In genomic region chr10:43173120-43173519, GRCh38 we compare ENCODE assay signal across 24 cellular contexts. TPM values are rescaled to one million over a fixed set of nuclear protein-coding genes. Genes with fewer than 3 reads are reported as not detected.
DNase-seq lines count a peak whose midpoint lies in the region; ATAC-seq and TF ChIP-seq lines count a peak whose summit lies in the region.
"Had no signal": no experiment of that assay in that cellular context is flagged by ENCODE, and none has a peak within 500 bp of the region (broad histone marks: within the 10 kb centered on the region; RNA-seq: fewer than 3 reads in every experiment).

No MANE protein-coding gene starts in this region.

- no peaks in the 10 kb centered on the region for H3K27me3 ChIP-seq in CD4-positive, alpha-beta T cell (ENCODE audit: control insufficient read depth, insufficient read depth, low read length)
- no peaks in the 10 kb centered on the region for H3K27me3 ChIP-seq in gastroesophageal sphincter
- H3K27me3 ChIP-seq: tibial nerve had no signal

- POLR2A ChIA-PET in CD4-positive, alpha-beta T cell (lab: Charles Lee) = interaction anchor here (1.9 kb wide), 1 partner anchor 35 kb away, joined by 8 read pairs; the partner anchor contains the start of gene CSGALNACT2
- POLR2A ChIA-PET in activated CD8-positive, alpha-beta T cell treated with anti-CD3 and anti-CD28 coated beads, Interleukin-2, amount 10 ng/mL, durations not matched to agents 7 days and 5 days (lab: Charles Lee) = interaction anchor here (1.7 kb wide), 1 partner anchor 35 kb away, joined by 7 read pairs; the partner anchor contains the start of gene CSGALNACT2

- H3K36me3 ChIP-seq in gastroesophageal sphincter = peaks cover 0 to 92% of the 10 kb centered on the region in 2 donors

- 67 to 80% methylated on average over 1 of the region's 1 CpG for WGBS in gastroesophageal sphincter (ENCODE audit: low coverage in 1 of 2), 2 donors

- H3K4me1 Mint-ChIP-seq in T-helper 1 cell treated with Interleukin-12 subunit alpha and Interleukin-12 subunit beta and Interleukin-4 antibody, amounts not matched to agents 30 μg/mL and 1 μg/mL, for 36 hours (ENCODE audit: low read depth) = peaks cover 15% of the 10 kb centered on the region
- peaks cover 21% of the 10 kb centered on the region for H3K4me1 Mint-ChIP-seq in CD4-positive, alpha-beta T cell (ENCODE audit: low read depth)
- peaks cover 22% of the 10 kb centered on the region for H3K4me1 Mint-ChIP-seq in activated CD8-positive, alpha-beta T cell treated with anti-CD3 and anti-CD28 coated beads, Interleukin-2, amount 10 ng/mL, durations not matched to agents 7 days and 5 days (ENCODE audit: low read depth)
- H3K4me1 Mint-ChIP-seq: nephron had no signal

- no peak for TF ChIP-seq POLR2A in gastroesophageal sphincter (IDR thresholded peaks at IDR 0.05)

- intact Hi-C loops in CD4-positive, alpha-beta T cell (cut with DNase I, micrococcal nuclease) = no loop called here

- peaks cover 65% of the 10 kb centered on the region for H3K36me3 Mint-ChIP-seq in T-helper 1 cell treated with Interleukin-12 subunit alpha and Interleukin-12 subunit beta and Interleukin-4 antibody, amounts not matched to agents 30 μg/mL and 1 μg/mL, for 36 hours (ENCODE audit: low read depth)
- peaks cover 97% of the 10 kb centered on the region for H3K36me3 Mint-ChIP-seq in CD4-positive, alpha-beta T cell (ENCODE audit: low read depth)
- H3K36me3 Mint-ChIP-seq in activated CD8-positive, alpha-beta T cell treated with anti-CD3 and anti-CD28 coated beads, Interleukin-2, amount 10 ng/mL, durations not matched to agents 7 days and 5 days (ENCODE audit: low read depth) = peaks cover 84% of the 10 kb centered on the region

- TF ChIP-seq EP300 in gastroesophageal sphincter (IDR thresholded peaks at IDR 0.05) = no peak

- no peak for TF ChIP-seq CTCF in CD4-positive, alpha-beta T cell (IDR thresholded peaks at IDR 0.05)
- no peak for TF ChIP-seq CTCF in gastroesophageal sphincter (IDR thresholded peaks at IDR 0.05)

- DNase-seq in T-helper 1 cell (no peak), NCI-H187 treated with DMSO at 0.1 percent for 48 hours (lab: John Stamatoyannopoulos, UW) (no peak), NCI-H526 treated with DMSO at 0.1 percent for 48 hours (lab: John Stamatoyannopoulos, UW) (no peak)
- DNase-seq in CD4-positive, alpha-beta T cell = no peak
- DNase-seq in activated CD8-positive, alpha-beta T cell treated with anti-CD3 and anti-CD28 coated beads, Interleukin-2, amount 10 ng/mL, durations not matched to agents 7 days and 5 days = no peak
- DNase-seq: 8988T; activated naive CD4-positive, alpha-beta T cell treated with Interleukin-2 at 50 U/mL for 16 hours; activated T-cell treated with anti-CD3 and anti-CD28 coated beads, Interleukin-2, amount 50 U/mL, for 48 hours; anterior cingulate cortex; DMS153; islet precursor cell; left ventricle myocardium inferior; NCI-H146; NCI-H510A treated with DMSO at 0.1 percent for 48 hours; PC-3; small intestine; stimulated activated CD4-positive, alpha-beta T cell treated with anti-CD3 and anti-CD28 coated beads, Interleukin-1b, Interleukin-23, amount 100 ng/mL, for 48 hours had no signal

- peaks cover 0 to 22% (median 6%) of the 10 kb centered on the region in 3 donors for H3K4me1 ChIP-seq in gastroesophageal sphincter
- H3K4me1 ChIP-seq: tibial nerve had no signal

- no peak for ATAC-seq in CD4-positive, alpha-beta T cell (ENCODE audit: poor library complexity)
- no peak for ATAC-seq in activated CD8-positive, alpha-beta T cell treated with anti-CD3 and anti-CD28 coated beads, Interleukin-2, amount 10 ng/mL, durations not matched to agents 7 days and 5 days
- ATAC-seq in gastroesophageal sphincter (no peak), GM21423 (IDR thresholded peaks at IDR 0.05; ENCODE audit: unreplicated experiment) (no peak)
- ATAC-seq: activated CD4-positive, CD25-positive, alpha-beta regulatory T cell treated with anti-CD3 and anti-CD28 coated beads, Interleukin-2, amount 50 U/mL, for 24 hours; PC-3; Right ventricle myocardium inferior had no signal

- no peak overlapping the region for H3K27ac ChIP-seq in CD4-positive, alpha-beta T cell (ENCODE audit: low read depth, low read length)
- H3K27ac ChIP-seq in gastroesophageal sphincter = peak overlapping the region in 3 of 4 donors; percentile 67 to 81 (median 74)
- H3K27ac ChIP-seq: left ventricle myocardium inferior, tibial nerve had no signal

- H3K4me3 Mint-ChIP-seq in T-helper 1 cell treated with Interleukin-12 subunit alpha and Interleukin-12 subunit beta and Interleukin-4 antibody, amounts not matched to agents 30 μg/mL and 1 μg/mL, for 36 hours = no peak overlapping the region
- no peak overlapping the region for H3K4me3 Mint-ChIP-seq in CD4-positive, alpha-beta T cell
- no peak overlapping the region for H3K4me3 Mint-ChIP-seq in activated CD8-positive, alpha-beta T cell treated with anti-CD3 and anti-CD28 coated beads, Interleukin-2, amount 10 ng/mL, durations not matched to agents 7 days and 5 days
- H3K4me3 Mint-ChIP-seq: nephron had no signal

- H3K27me3 Mint-ChIP-seq in T-helper 1 cell treated with Interleukin-12 subunit alpha and Interleukin-12 subunit beta and Interleukin-4 antibody, amounts not matched to agents 30 μg/mL and 1 μg/mL, for 36 hours (ENCODE audit: low read depth) = no peaks in the 10 kb centered on the region
- H3K27me3 Mint-ChIP-seq in CD4-positive, alpha-beta T cell = no peaks in the 10 kb centered on the region
- H3K27me3 Mint-ChIP-seq in activated CD8-positive, alpha-beta T cell treated with anti-CD3 and anti-CD28 coated beads, Interleukin-2, amount 10 ng/mL, durations not matched to agents 7 days and 5 days (ENCODE audit: low read depth) = no peaks in the 10 kb centered on the region

- no peak overlapping the region for H3K4me3 ChIP-seq in gastroesophageal sphincter
- H3K4me3 ChIP-seq: left ventricle myocardium inferior, tibial nerve had no signal

- H3K9me3 ChIP-seq in CD4-positive, alpha-beta T cell (ENCODE audit: control insufficient read depth, low read length) = peaks cover 8% of the 10 kb centered on the region
- no peaks in the 10 kb centered on the region for H3K9me3 ChIP-seq in gastroesophageal sphincter
- H3K9me3 ChIP-seq: tibial nerve had no signal

- H3K9me3 Mint-ChIP-seq in T-helper 1 cell treated with Interleukin-12 subunit alpha and Interleukin-12 subunit beta and Interleukin-4 antibody, amounts not matched to agents 30 μg/mL and 1 μg/mL, for 36 hours = no peaks in the 10 kb centered on the region
- H3K9me3 Mint-ChIP-seq in CD4-positive, alpha-beta T cell = peaks cover 2% of the 10 kb centered on the region
- H3K9me3 Mint-ChIP-seq in activated CD8-positive, alpha-beta T cell treated with anti-CD3 and anti-CD28 coated beads, Interleukin-2, amount 10 ng/mL, durations not matched to agents 7 days and 5 days (ENCODE audit: insufficient read depth) = no peaks in the 10 kb centered on the region

- peak overlapping the region; percentile 0 for H3K27ac Mint-ChIP-seq in T-helper 1 cell treated with Interleukin-12 subunit alpha and Interleukin-12 subunit beta and Interleukin-4 antibody, amounts not matched to agents 30 μg/mL and 1 μg/mL, for 36 hours
- H3K27ac Mint-ChIP-seq in CD4-positive, alpha-beta T cell = peak overlapping the region; percentile 5
- H3K27ac Mint-ChIP-seq in activated CD8-positive, alpha-beta T cell treated with anti-CD3 and anti-CD28 coated beads, Interleukin-2, amount 10 ng/mL, durations not matched to agents 7 days and 5 days = peak overlapping the region; percentile 8
- H3K27ac Mint-ChIP-seq: nephron had no signal

- CTCF ChIA-PET in CD4-positive, alpha-beta T cell (lab: Charles Lee) = interaction anchor here (1.2 kb wide), 1 partner anchor 29 kb away, joined by 3 read pairs; no protein-coding TSS in a partner anchor
- CTCF ChIA-PET in activated CD8-positive, alpha-beta T cell treated with anti-CD3 and anti-CD28 coated beads, Interleukin-2, amount 10 ng/mL, durations not matched to agents 7 days and 5 days (lab: Charles Lee) = interaction anchor here (1.5 kb wide), 1 partner anchor 34 kb away, joined by 4 read pairs; no protein-coding TSS in a partner anchor

RNA-seq across cellular contexts. Expression of gene CSGALNACT2, which starts 34.9 kb away (rescaled TPM):
- 10 to 100 TPM; 59.4 to 60.9 TPM for total RNA-seq in CD4-positive, alpha-beta T cell
- 10 to 100 TPM; 29.2 to 30.4 TPM for total RNA-seq in activated CD8-positive, alpha-beta T cell treated with anti-CD3 and anti-CD28 coated beads, Interleukin-2, amount 10 ng/mL, durations not matched to agents 7 days and 5 days
- 10 to 100 TPM; 28.4 to 37.4 (median 32.7) TPM for total RNA-seq in gastroesophageal sphincter
